In genomic region chr19:19033426-19034203, GRCh38 we compare ENCODE assay signal across 8 cellular contexts. TPM values are rescaled to one million over a fixed set of nuclear protein-coding genes. Genes with fewer than 3 reads are reported as not detected.
DNase-seq lines count a peak whose midpoint lies in the region; ATAC-seq and TF ChIP-seq lines count a peak whose summit lies in the region.

ARMC6 (plus strand) TSS chr19:19033603; CDS start chr19:19034210, 607 bp downstream.
SUGP2 (minus strand) TSS chr19:19033517; CDS start chr19:19031071, 2,446 bp downstream.

- H3K27me3 ChIP-seq in kidney epithelial cell (ENCODE audit: control insufficient read depth, insufficient read depth, low read length) = no peaks in the 10 kb centered on the region

- H3K36me3 ChIP-seq in kidney epithelial cell (ENCODE audit: control insufficient read depth, insufficient read depth, low read length) = no peaks in the 10 kb centered on the region

- TF ChIP-seq CTCF in AG10803 (conservative IDR thresholded peaks at IDR 0.05; ENCODE audit: low read length) (no peak), kidney epithelial cell (IDR thresholded peaks at IDR 0.05; ENCODE audit: insufficient read depth, low read length, poor library complexity, severe bottlenecking) (no peak)

- DNase-seq in AG10803 (ENCODE audit: low read depth) (peak; percentile 77), NCI-H460 (ENCODE audit: extremely low read depth, low read depth) (peak; percentile 70), cerebellar cortex (ENCODE audit: low spot score) (peak; percentile 80), kidney epithelial cell (ENCODE audit: low read depth) (no peak)
- DNase-seq in activated CD4-positive, alpha-beta T cell treated with anti-CD3 and anti-CD28 coated beads for 1 hour = peak; percentile 85
- DNase-seq in stimulated activated CD4-positive, alpha-beta T cell treated with anti-CD3 and anti-CD28 coated beads, Interleukin-15, amount 100 ng/mL, for 1 hour (ENCODE audit: low read depth in 1 of 2, low spot score in 1 of 2) = peak; percentile 82 to 85

- ATAC-seq in GM19043 (IDR thresholded peaks at IDR 0.05; ENCODE audit: low read depth, unreplicated experiment) (peak; percentile 64), HG03354 (IDR thresholded peaks at IDR 0.05; ENCODE audit: poor library complexity, severe bottlenecking, unreplicated experiment) (peak; percentile 74)

- H3K4me3 ChIP-seq in AG10803 (ENCODE audit: low read length) (peak within 1 kb of the TSS; percentile 86), kidney epithelial cell (ENCODE audit: low read depth, low read length) (peak within 1 kb of the TSS; percentile 96)

RNA-seq across cellular contexts. Expression of gene ARMC6, which starts in this region (rescaled TPM):
- 19.8 and 22.4 TPM in 2 replicates for total RNA-seq in NCI-H460 (2014; rRNA removed; shearing (Covaris generic))
- 59.8 and 63.0 TPM in 2 replicates for polyA plus RNA-seq in NCI-H460 (2014; cell fraction: nucleus; rRNA removed)
- total RNA-seq in kidney epithelial cell = 45.0 and 57.0 TPM in 2 replicates

RNA-seq across cellular contexts. Expression of gene SUGP2, which starts in this region (rescaled TPM):
- 29.6 and 29.9 TPM in 2 replicates for total RNA-seq in NCI-H460 (2014; rRNA removed; shearing (Covaris generic))
- 112 and 144 TPM in 2 replicates for polyA plus RNA-seq in NCI-H460 (2014; cell fraction: nucleus; rRNA removed)
- total RNA-seq in kidney epithelial cell = 27.7 and 29.5 TPM in 2 replicates
